ENCODE assay signal across 10 cellular contexts in genomic region chr13:109874921-109875454, GRCh38.
DNase-seq lines count a peak whose midpoint lies in the region; ATAC-seq, FAIRE-seq and TF ChIP-seq lines count a peak whose summit lies in the region.
"Had no signal": no experiment of that assay in that cellular context is flagged by ENCODE, and none has a peak within 500 bp of the region (broad histone marks: within the 10 kb centered on the region; RNA-seq: fewer than 3 reads in every experiment).

No MANE protein-coding gene starts in this region.

- no peak for FAIRE-seq in A549 (lab: Jason Lieb, UNC)

- intact Hi-C loops in left lung (cut with DNase I): no loop called here

- TF ChIP-seq POLR2A in A549 (IDR thresholded peaks at IDR 0.05; ENCODE audit: low read length): no peak

- TF ChIP-seq EP300 in A549 (IDR thresholded peaks at IDR 0.05): no peak

- no peaks in the 10 kb centered on the region for H3K9me3 ChIP-seq in A549
- no peaks in the 10 kb centered on the region for H3K9me3 ChIP-seq in left lung
- H3K9me3 ChIP-seq in MG63: no peaks in the 10 kb centered on the region

- DNase-seq in A549 (ENCODE audit: low read depth in 1 of 2, low spot score in 1 of 2) (no peak), HCEC 1CT (peak; percentile 45), cardiac fibroblast (ENCODE audit: low read depth in 2 of 2) (peak; percentile 59 to 79), left lung (no peak), NCI-H82 (lab: John Stamatoyannopoulos, UW) (no peak), MG63 (no peak), NCI-H1694 treated with DMSO at 0.1 percent for 48 hours (lab: John Stamatoyannopoulos, UW) (no peak), COR-L47 (lab: John Stamatoyannopoulos, UW) (no peak)
- DNase-seq: activated CD4-positive, alpha-beta T cell treated with anti-CD3 and anti-CD28 coated beads, Interleukin-2, amount 50 U/mL, for 1 hour; CD8-positive, alpha-beta T cell had no signal

- H3K4me2 ChIP-seq in A549: peak overlapping the region; percentile 65

- POLR2A ChIA-PET in A549 (lab: Yijun Ruan, JAX): no interaction called here

- CTCF ChIA-PET in A549 (lab: Yijun Ruan, JAX): no interaction called here

- WGBS in A549 (ENCODE audit: missing lambda C conversion rate): 21% methylated on average over 4 of the region's 4 CpGs

- TF ChIP-seq CTCF in A549 (IDR thresholded peaks at IDR 0.05) (no peak), cardiac fibroblast (IDR thresholded peaks at IDR 0.05; ENCODE audit: low read depth, low read length) (no peak), left lung (IDR thresholded peaks at IDR 0.05) (no peak)

- TF ChIP-seq RAD21 in A549 (conservative IDR thresholded peaks at IDR 0.05 in 1 of 2, IDR thresholded peaks at IDR 0.05 in 1 of 2): no peak

- ATAC-seq in A549 (peak in 1 of 2 experiments; percentile 49; a peak in 3 of 6 replicates), left lung (peak; percentile 59)
- ATAC-seq: CD8-positive, alpha-beta T cell had no signal

- H3K4me3 ChIP-seq in A549: no peak overlapping the region
- H3K4me3 ChIP-seq in cardiac fibroblast (replicated peaks in 1 of 2; ENCODE audit: low read depth in 2 of 2, low read length in 2 of 2): no peak overlapping the region
- H3K4me3 ChIP-seq in left lung: no peak overlapping the region
- H3K4me3 ChIP-seq in MG63: no peak overlapping the region

- peaks cover 27% of the 10 kb centered on the region for H3K4me1 ChIP-seq in A549
- peaks cover 1 to 3% of the 10 kb centered on the region in 2 donors for H3K4me1 ChIP-seq in left lung

- H3K27me3 ChIP-seq in left lung (peaks cover 0 to 4% of the 10 kb centered on the region in 2 donors), MG63 (no peaks in the 10 kb centered on the region)

- H3K27ac ChIP-seq in A549 (peak overlapping the region; percentile 30 to 73), left lung (no peak overlapping the region)

- no peaks in the 10 kb centered on the region for H3K36me3 ChIP-seq in left lung
- no peaks in the 10 kb centered on the region for H3K36me3 ChIP-seq in MG63

TF ChIP-seq in A549, 52 proteins besides CTCF, POLR2A, EP300 and RAD21:
- TF ChIP-seq KDM1A (IDR thresholded peaks at IDR 0.05; ENCODE audit: low read depth) (no peak), ZSCAN20 (CRISPR knock-in tag; IDR thresholded peaks at IDR 0.05) (no peak), HOXB13 (CRISPR knock-in tag; IDR thresholded peaks at IDR 0.05; ENCODE audit: low read depth) (no peak), BCL3 (IDR thresholded peaks at IDR 0.05) (no peak), CEBPB (IDR thresholded peaks at IDR 0.05) (no peak), TFCP2L1 (CRISPR knock-in tag; IDR thresholded peaks at IDR 0.05) (no peak)

Comparison
In these comparisons a context has a peak if more than half of its experiments do, and no peak if none do; other contexts are left out.
1. DNase-seq: peak in HCEC 1CT (single experiment) and cardiac fibroblast (2 of 2); none in A549 (0 of 2), left lung (0 of 2), NCI-H82 (single experiment), MG63 (single experiment), NCI-H1694 treated with DMSO at 0.1 percent for 48 hours (single experiment) and COR-L47 (single experiment).
2. H3K27ac ChIP-seq: peak in A549 (2 of 2); none in left lung (0 of 2).